ENCODE assay signal across 8 cellular contexts in the genomic region with DNA sequence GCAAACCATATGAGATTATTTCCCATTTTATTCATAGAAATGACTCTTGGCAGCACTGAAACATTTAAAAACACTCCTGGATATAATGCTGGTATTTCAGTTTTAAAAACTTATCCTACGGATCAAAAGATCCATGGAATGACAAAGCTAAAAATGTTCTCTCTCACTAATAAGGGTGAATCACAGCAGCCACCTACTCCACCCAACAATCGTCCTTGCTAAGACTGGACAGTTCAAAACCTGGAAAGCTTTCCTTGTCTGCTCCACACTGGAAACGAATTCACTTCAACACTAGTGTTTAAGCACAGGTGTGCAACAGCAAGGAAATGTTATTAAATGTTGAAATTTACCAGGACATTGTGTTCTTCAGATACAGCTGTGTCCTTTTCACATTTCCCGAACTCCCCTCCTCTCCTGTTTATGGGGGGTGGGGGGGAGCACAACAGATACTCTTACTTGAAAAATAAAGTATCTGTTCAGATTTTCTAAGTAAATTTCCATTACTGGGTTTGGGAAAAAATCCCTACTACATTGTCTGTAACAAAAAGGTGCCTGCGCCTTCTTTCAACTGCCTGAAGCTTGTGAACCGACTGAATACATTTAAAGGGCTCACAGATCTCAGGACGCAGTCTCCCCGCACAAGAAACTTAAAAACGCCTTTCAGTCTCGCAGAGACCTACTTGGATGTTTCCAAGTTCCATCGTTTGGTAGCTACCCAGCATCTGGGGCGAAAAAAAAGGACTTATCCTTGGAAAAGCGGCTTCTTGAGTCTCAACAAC. TPM values are rescaled to one million over a fixed set of nuclear protein-coding genes. Genes with fewer than 3 reads are reported as not detected.
DNase-seq lines count a peak whose midpoint lies in the region; ATAC-seq, FAIRE-seq and TF ChIP-seq lines count a peak whose summit lies in the region.

No MANE protein-coding gene starts in this region.

- H3K27me3 ChIP-seq in KMS-11 (ENCODE audit: insufficient read depth, low read depth) (no peaks in the 10 kb centered on the region), GM12878 (replicated peaks in 1 of 2; ENCODE audit: control insufficient read depth in 2 of 2, insufficient read depth in 2 of 2, low read length in 1 of 2) (no peaks in the 10 kb centered on the region), left lung (no peaks in the 10 kb centered on the region), thymus (ENCODE audit: control insufficient read depth, insufficient read depth) (no peaks in the 10 kb centered on the region)

- POLR2A ChIA-PET in GM12878 (lab: Charles Lee), result interaction anchor here (0.7 to 3.7 kb wide), 9 partner anchors 10 to 83 kb away, joined by 3 to 26 read pairs (median 5); a partner anchor contains a TSS

- 2% methylated on average over 13 of the region's 13 CpGs for WGBS in GM12878 (ENCODE audit: insufficient coverage, insufficient replicate concordance, low lambda C conversion rate, missing lambda C conversion rate)
- WGBS in thymus, result 17% methylated on average over 13 of the region's 13 CpGs

- in situ Hi-C loops in GM12878 (cut with MboI), result no loop called here

- H3K4me1 Mint-ChIP-seq in CD14-positive monocyte, result peaks cover 41% of the 10 kb centered on the region

- H3K9me3 Mint-ChIP-seq in CD14-positive monocyte, result peaks cover 0 to 8% (median 0%) of the 10 kb centered on the region in 7 donors

- no peak for ATAC-seq in GM12878
- ATAC-seq in left lung, result peak; percentile 4
- no peak for ATAC-seq in GM21367 (IDR thresholded peaks at IDR 0.05; ENCODE audit: unreplicated experiment)

- H3K27ac ChIP-seq in KMS-11 (peak overlapping the region; percentile 80), GM12878 (ENCODE audit: control insufficient read depth, insufficient read depth) (peak overlapping the region; percentile 83), left lung (peak overlapping the region; percentile 91 to 92), thymus (ENCODE audit: low read depth) (peak overlapping the region; percentile 92)

- H3K4me3 ChIP-seq in KMS-11 (IDR thresholded peaks at IDR 0.05; ENCODE audit: insufficient read depth, low read depth, low read length), result peak overlapping the region; percentile 47
- H3K4me3 ChIP-seq in GM12878, result peak overlapping the region; percentile 80
- peak overlapping the region; percentile 79 to 91 for H3K4me3 ChIP-seq in left lung
- peak overlapping the region; percentile 95 for H3K4me3 ChIP-seq in thymus (ENCODE audit: low read length)

- H4K20me1 ChIP-seq in KMS-11 (ENCODE audit: insufficient read depth), result peaks cover 46% of the 10 kb centered on the region
- H4K20me1 ChIP-seq in GM12878 (ENCODE audit: control insufficient read depth, insufficient read depth), result no peaks in the 10 kb centered on the region; the same call in 1 of the 2 replicates

- peak overlapping the region; percentile 92 to 96 (median 95) for H3K27ac Mint-ChIP-seq in CD14-positive monocyte

- no peak for TF ChIP-seq CTCF in CD14-positive monocyte (IDR thresholded peaks at IDR 0.05)
- TF ChIP-seq CTCF in KMS-11 (conservative IDR thresholded peaks at IDR 0.05; ENCODE audit: low read depth, low read length), result no peak
- TF ChIP-seq CTCF in GM12878 (IDR thresholded peaks at IDR 0.05 in 2 of 3, conservative IDR thresholded peaks at IDR 0.05 in 1 of 3; ENCODE audit: control insufficient read depth in 2 of 3, extremely low read depth in 1 of 3, insufficient read depth in 1 of 3, low read depth in 3 of 3, low read length in 3 of 3), result no peak
- TF ChIP-seq CTCF in left lung (IDR thresholded peaks at IDR 0.05), result no peak

- no TSS peak for BruUV-seq in GM12878 (replicated peaks; lab: Mats Ljungman, UMichigan)

- H3K79me2 ChIP-seq in KMS-11 (ENCODE audit: insufficient read depth, low read depth) (peaks cover 59% of the 10 kb centered on the region), GM12878 (ENCODE audit: control insufficient read depth, insufficient read depth, low read length) (peaks cover 55% of the 10 kb centered on the region)

- H3K36me3 Mint-ChIP-seq in CD14-positive monocyte, result peaks cover 24 to 36% of the 10 kb centered on the region in 2 donors

- DNase-seq in CD14-positive monocyte (ENCODE audit: low spot score) (no peak), GM12878 (ENCODE audit: low read depth, low spot score) (no peak), left lung (no peak), ecto neural progenitor cell (ENCODE audit: low spot score) (no peak), HUDEP-2 (lab: John Stamatoyannopoulos, UW; ENCODE audit: unreplicated experiment in 76 of 76) (no peak)

- H3K27me3 Mint-ChIP-seq in CD14-positive monocyte (ENCODE audit: low read depth in 3 of 3), result peaks cover 0 to 8% (median 1%) of the 10 kb centered on the region in 3 donors

- no peak for TF ChIP-seq POLR2A in GM12878 (IDR thresholded peaks at IDR 0.05; ENCODE audit: low read depth, low read length)

- H3K9me3 ChIP-seq in GM12878 (replicated peaks; ENCODE audit: control insufficient read depth, insufficient read depth, low read length) (peaks cover 2% of the 10 kb centered on the region; the same call in 2 of the 3 replicates), left lung (no peaks in the 10 kb centered on the region), thymus (ENCODE audit: control insufficient read depth) (no peaks in the 10 kb centered on the region)

- SMC1A ChIA-PET in GM12878 (lab: Charles Lee; ENCODE audit: uncharacterized antibody, unreplicated experiment), result interaction anchor here (0.8 to 3.9 kb wide), 13 partner anchors 11 to 170 kb away, joined by 3 to 43 read pairs (median 5); a partner anchor contains a TSS

- TF ChIP-seq RAD21 in GM12878 (IDR thresholded peaks at IDR 0.05; ENCODE audit: insufficient read depth, low read depth, low read length), result no peak

- intact Hi-C loops in CD14-positive monocyte (cut with micrococcal nuclease) (no loop called here), GM12878 (cut with micrococcal nuclease; ENCODE audit: unreplicated experiment) (loop anchor here (5.0 kb wide), 1 partner anchor 72 kb away; a partner anchor contains a TSS), left lung (cut with DNase I) (no loop called here)

- H3K4me2 ChIP-seq in KMS-11 (peak overlapping the region; percentile 97), GM12878 (ENCODE audit: control insufficient read depth, insufficient read depth) (peak overlapping the region; percentile 92)

- CTCF ChIA-PET in GM12878 (lab: Yijun Ruan, JAX), result interaction anchor here (1.0 to 2.6 kb wide), 5 partner anchors 10 to 73 kb away, joined by 3 to 10 read pairs (median 5); a partner anchor contains a TSS

- H3K4me1 ChIP-seq in KMS-11 (ENCODE audit: low read depth, poor library complexity, severe bottlenecking), result peaks cover 44% of the 10 kb centered on the region
- H3K4me1 ChIP-seq in GM12878 (ENCODE audit: control insufficient read depth, insufficient read depth, low read length), result peaks cover 3% of the 10 kb centered on the region; the same call in 1 of the 2 replicates
- peaks cover 9 to 56% of the 10 kb centered on the region in 2 donors for H3K4me1 ChIP-seq in left lung
- peaks cover 18% of the 10 kb centered on the region for H3K4me1 ChIP-seq in thymus (ENCODE audit: control insufficient read depth, insufficient read depth, low read length)

- RAD21 ChIA-PET in GM12878 (lab: Charles Lee; ENCODE audit: unreplicated experiment), result interaction anchor here (0.7 to 2.9 kb wide), 11 partner anchors 9 to 207 kb away, joined by 3 to 19 read pairs (median 3); a partner anchor contains a TSS

- H2AFZ ChIP-seq in KMS-11 (ENCODE audit: low read depth), result no peak overlapping the region
- no peak overlapping the region; the same call in 1 of the 2 replicates for H2AFZ ChIP-seq in GM12878 (ENCODE audit: control insufficient read depth, low read depth, low read length)

- FAIRE-seq in GM12878 (lab: Jason Lieb, UNC), result no peak

- peak overlapping the region; percentile 98 for H3K4me3 Mint-ChIP-seq in CD14-positive monocyte

- peak overlapping the region; percentile 83 for H3K9ac ChIP-seq in KMS-11
- H3K9ac ChIP-seq in GM12878 (ENCODE audit: control insufficient read depth, insufficient read depth, low read length), result peak overlapping the region; percentile 75

- TF ChIP-seq EP300 in GM12878 (IDR thresholded peaks at IDR 0.05; ENCODE audit: borderline replicate concordance in 1 of 2, control insufficient read depth in 1 of 2, low read depth in 2 of 2, low read length in 2 of 2), result no peak

- H3K36me3 ChIP-seq in KMS-11 (ENCODE audit: insufficient read depth) (peaks cover 9% of the 10 kb centered on the region; the same call in 1 of the 2 replicates), GM12878 (ENCODE audit: control insufficient read depth in 2 of 2, insufficient read depth in 2 of 2, low read length in 1 of 2) (no peaks in the 10 kb centered on the region), left lung (peaks cover 0 to 20% of the 10 kb centered on the region in 2 donors), thymus (ENCODE audit: control insufficient read depth, insufficient read depth) (peaks cover 3% of the 10 kb centered on the region)

TF ChIP-seq in GM12878, 131 proteins besides CTCF, POLR2A, EP300 and RAD21:
- TF ChIP-seq SIN3A (IDR thresholded peaks at IDR 0.05; ENCODE audit: low read depth, low read length) (0 out of 2 replicates have a peak, but pooled peaks have one; percentile 18), GATAD2B (conservative IDR thresholded peaks at IDR 0.05; ENCODE audit: low read depth) (no peak), NBN (IDR thresholded peaks at IDR 0.05) (0 out of 2 replicates have a peak, but pooled peaks have one; percentile 0)

RNA-seq across cellular contexts. Expression of a gene that starts 1.4 kb away (rescaled TPM):
- polyA plus RNA-seq in CD14-positive monocyte, result 100 to 1,000 TPM; 165 to 173 TPM
- 50.8 and 56.1 TPM in 2 replicates for total RNA-seq in GM12878 (2013; cell fraction: nucleolus; rRNA removed)
- total RNA-seq in GM12878 (2014; rRNA removed), result 120 and 131 TPM in 2 replicates
- 191 and 196 TPM in 2 replicates for total RNA-seq in GM12878 (2014; rRNA removed; fragmentation: Illumina TruSeq; extraction: Trizol)
- 283 and 290 TPM in 2 replicates for total RNA-seq in GM12878 (2021)
- polyA plus RNA-seq in GM12878 (2011; ENCODE audit: low read depth), result 105 TPM
- polyA plus RNA-seq in GM12878 (2011; rRNA removed), result 309 and 430 TPM in 2 replicates
- polyA plus RNA-seq in GM12878 (2011; cell fraction: cytosol; rRNA removed), result 158 and 161 TPM in 2 replicates
- 85.4 and 90.9 TPM in 2 replicates for polyA plus RNA-seq in GM12878 (2011; cell fraction: nucleus; rRNA removed)
- polyA plus RNA-seq in GM12878 (2012), result 160 and 183 TPM in 2 replicates
- polyA plus RNA-seq in GM12878 (2014; fragmentation: Illumina TruSeq; extraction: Trizol), result 241 and 289 TPM in 2 replicates
- polyA plus RNA-seq in GM12878 (2014; fragmentation: Nextera tagmentation; extraction: Ambion mirVana), result 100 to 1,000 TPM in 1 of 2 experiments, 10 to 100 TPM in 1; 63.0 to 136 TPM
- polyA plus RNA-seq in GM12878 (2014; rRNA removed), result 178 and 197 TPM in 2 replicates
- 100 to 1,000 TPM; 513 to 515 TPM for polyA plus RNA-seq in GM12878 (2016; fragmentation: Nextera tagmentation; extraction: Ambion mirVana)
- 150 and 269 TPM in 2 replicates for polyA minus RNA-seq in GM12878 (2011; rRNA and poly(A)+ RNA removed)
- 127 and 130 TPM in 2 replicates for polyA minus RNA-seq in GM12878 (2011; cell fraction: cytosol; rRNA and poly(A)+ RNA removed)
- polyA minus RNA-seq in GM12878 (2011; cell fraction: nucleus; rRNA and poly(A)+ RNA removed), result 24.7 and 43.6 TPM in 2 replicates
- 100 to 1,000 TPM; 229 to 257 TPM for total RNA-seq in left lung
- polyA plus RNA-seq in thymus, result 182 TPM
